1 cellular context compared by ENCODE assay signal in genomic region chr6:136822379-136823127, GRCh38.
A peak's percentile ranks its signal among the peaks of the same experiment; 100 is the strongest.
TF ChIP-seq lines count a peak whose summit lies in the region.

PEX7 (plus strand) TSS chr6:136822592; CDS start chr6:136822666, 74 bp downstream.

TF ChIP-seq in K562, 482 proteins besides CTCF, POLR2A, EP300 and RAD21 (continued from another document and continues in another):
- TF ChIP-seq CREB3 (tag; conservative IDR thresholded peaks at IDR 0.05; ENCODE audit: low read depth): no peak
- peak; percentile 0; the same call in 1 of the 2 replicates for TF ChIP-seq ZNF511 (CRISPR knock-in tag; IDR thresholded peaks at IDR 0.05)
- TF ChIP-seq SMAD2 (IDR thresholded peaks at IDR 0.05; ENCODE audit: low read depth, low read length): no peak
- TF ChIP-seq ZBTB2 (IDR thresholded peaks at IDR 0.05): peak; percentile 29; the same call in 1 of the 2 replicates
- no peak for TF ChIP-seq MXI1 (IDR thresholded peaks at IDR 0.05; ENCODE audit: low read depth, low read length)
- peak; percentile 22 to 45; a peak in 2 of 4 replicates for TF ChIP-seq SIX5 (IDR thresholded peaks at IDR 0.05; ENCODE audit: borderline replicate concordance in 1 of 2, insufficient read depth in 1 of 2, low read depth in 1 of 2, low read length in 2 of 2)
- TF ChIP-seq NCOA4 (IDR thresholded peaks at IDR 0.05; ENCODE audit: partially characterized antibody): no peak
- TF ChIP-seq KLF13 (tag; IDR thresholded peaks at IDR 0.05; ENCODE audit: borderline replicate concordance, low read depth): peak; percentile 5; the same call in 1 of the 2 replicates
- TF ChIP-seq CC2D1A (IDR thresholded peaks at IDR 0.05): no peak
- TF ChIP-seq CLOCK (CRISPR knock-in tag; IDR thresholded peaks at IDR 0.05; ENCODE audit: borderline replicate concordance): no peak
- TF ChIP-seq SRSF3 (IDR thresholded peaks at IDR 0.05; ENCODE audit: insufficient read depth, low read length): no peak
- peak; percentile 50; the same call in 1 of the 2 replicates for TF ChIP-seq ZNF395 (CRISPR knock-in tag; IDR thresholded peaks at IDR 0.05)
- no peak for TF ChIP-seq ELF4 (CRISPR knock-in tag; IDR thresholded peaks at IDR 0.05)
- no peak for TF ChIP-seq ZNF77 (CRISPR knock-in tag; IDR thresholded peaks at IDR 0.05)
- TF ChIP-seq CUX1 (CRISPR knock-in tag; IDR thresholded peaks at IDR 0.05): no peak
- no peak for TF ChIP-seq RHOXF2B (CRISPR knock-in tag; conservative IDR thresholded peaks at IDR 0.05)
- no peak for TF ChIP-seq ARID2 (IDR thresholded peaks at IDR 0.05)
- peak; percentile 86 for TF ChIP-seq PRDM10 (IDR thresholded peaks at IDR 0.05; ENCODE audit: partially characterized antibody)
- TF ChIP-seq ZFP1 (CRISPR knock-in tag; IDR thresholded peaks at IDR 0.05): no peak
- no peak for TF ChIP-seq JUNB (CRISPR knock-in tag; conservative IDR thresholded peaks at IDR 0.05)
- TF ChIP-seq PTRF (tag; IDR thresholded peaks at IDR 0.05): no peak
- no peak for TF ChIP-seq E2F5 (CRISPR knock-in tag; IDR thresholded peaks at IDR 0.05)
- TF ChIP-seq ARNT (IDR thresholded peaks at IDR 0.05): no peak
- peak; percentile 92 for TF ChIP-seq VEZF1 (CRISPR knock-in tag; IDR thresholded peaks at IDR 0.05)
- no peak for TF ChIP-seq THAP7 (CRISPR knock-in tag; IDR thresholded peaks at IDR 0.05)
- no peak for TF ChIP-seq CAMTA2 (CRISPR knock-in tag; conservative IDR thresholded peaks at IDR 0.05)
- TF ChIP-seq TEAD4 (IDR thresholded peaks at IDR 0.05; ENCODE audit: low read length): no peak
- no peak for TF ChIP-seq TEAD4 (CRISPR knock-in tag; IDR thresholded peaks at IDR 0.05; ENCODE audit: borderline replicate concordance)
- no peak for TF ChIP-seq ETV6 (IDR thresholded peaks at IDR 0.05; ENCODE audit: borderline replicate concordance in 1 of 2, low read depth in 2 of 2, low read length in 1 of 2)
- no peak for TF ChIP-seq ETV6 (CRISPR knock-in tag; IDR thresholded peaks at IDR 0.05; ENCODE audit: borderline replicate concordance)
- no peak for TF ChIP-seq JUND (IDR thresholded peaks at IDR 0.05; ENCODE audit: borderline replicate concordance, low read depth, low read length)
- no peak for TF ChIP-seq JUND (tag; IDR thresholded peaks at IDR 0.05; ENCODE audit: borderline replicate concordance, low read depth, low read length)
- no peak for TF ChIP-seq ZNF253 (CRISPR knock-in tag; conservative IDR thresholded peaks at IDR 0.05)
- TF ChIP-seq PYGO2 (tag; IDR thresholded peaks at IDR 0.05): no peak
- no peak for TF ChIP-seq PRMT5 (CRISPR knock-in tag; IDR thresholded peaks at IDR 0.05)
- no peak for TF ChIP-seq BRF2 (IDR thresholded peaks at IDR 0.05; ENCODE audit: borderline replicate concordance, insufficient read depth, insufficient read length)
- no peak for TF ChIP-seq CEBPG (CRISPR knock-in tag; IDR thresholded peaks at IDR 0.05)
- no peak for TF ChIP-seq CEBPG (tag; conservative IDR thresholded peaks at IDR 0.05 in 1 of 2, IDR thresholded peaks at IDR 0.05 in 1 of 2)
- peak; percentile 97 for TF ChIP-seq USF2 (CRISPR knock-in tag; IDR thresholded peaks at IDR 0.05)
